ENCODE assay signal across 20 cellular contexts in genomic region chr7:1300206-1300605, GRCh38.
A peak's percentile ranks its signal among the peaks of the same experiment; 100 is the strongest.
DNase-seq lines count a peak whose midpoint lies in the region; ATAC-seq, FAIRE-seq and TF ChIP-seq lines count a peak whose summit lies in the region.
"Had no signal": no experiment of that assay in that cellular context is flagged by ENCODE, and none has a peak within 500 bp of the region (broad histone marks: within the 10 kb centered on the region; RNA-seq: fewer than 3 reads in every experiment).

No MANE protein-coding gene starts in this region.

- H2BK5ac ChIP-seq in H1 (ENCODE audit: low read depth, low read length), result no peak overlapping the region
- peak overlapping the region; percentile 88 for H2BK5ac ChIP-seq in neuronal stem cell (ENCODE audit: low read length)

- H3K23ac ChIP-seq in H1 (ENCODE audit: insufficient read length), result no peak overlapping the region
- no peak overlapping the region for H3K23ac ChIP-seq in neuronal stem cell (ENCODE audit: low read depth, low read length, poor library complexity)

- ATAC-seq in left ventricle myocardium superior (no peak), left cardiac atrium (no peak)
- ATAC-seq: HCT116 had no signal

- no peaks in the 10 kb centered on the region for H3K36me3 Mint-ChIP-seq in CD14-positive monocyte
- H3K36me3 Mint-ChIP-seq: CD4-positive, alpha-beta memory T cell had no signal

- H3K4me2 ChIP-seq in H1 (ENCODE audit: insufficient read depth in 1 of 2, low read depth in 2 of 2, low read length in 2 of 2) (no peak overlapping the region), neuronal stem cell (ENCODE audit: insufficient read depth, low read length, poor library complexity, severe bottlenecking) (no peak overlapping the region)

- no peak for TF ChIP-seq EP300 in H1 (IDR thresholded peaks at IDR 0.05; ENCODE audit: borderline replicate concordance in 1 of 2, low read depth in 2 of 2, low read length in 2 of 2)

- H2BK12ac ChIP-seq in H1 (ENCODE audit: low read depth, low read length) (no peak overlapping the region), neuronal stem cell (ENCODE audit: low read length) (no peak overlapping the region)

- no peak for TF ChIP-seq RAD21 in H1 (IDR thresholded peaks at IDR 0.05 in 1 of 2, conservative IDR thresholded peaks at IDR 0.05 in 1 of 2; ENCODE audit: low read depth in 2 of 2, low read length in 2 of 2)

- DNase-seq in left ventricle myocardium superior (peak; percentile 18), left cardiac atrium (no peak), CD14-positive monocyte (ENCODE audit: low spot score) (peak; percentile 27), H1 (ENCODE audit: low read depth in 1 of 2, low spot score in 2 of 2) (no peak), neuronal stem cell (ENCODE audit: low spot score) (no peak), foreskin fibroblast (no peak), CD1c-positive myeloid dendritic cell (ENCODE audit: extremely low spot score) (no peak), NOMO-1 treated with dmso at 0.1 percent for 144 hours (lab: John Stamatoyannopoulos, UW; ENCODE audit: unreplicated experiment) (no peak)
- DNase-seq: Calu3; CD4-positive, alpha-beta memory T cell; COR-L47; DMS53; DMS79 treated with DMSO at 0.1 percent for 48 hours; GF-D8; GOT3; H7 had no signal

- TF ChIP-seq CTCF in CD14-positive monocyte (IDR thresholded peaks at IDR 0.05) (no peak), H1 (IDR thresholded peaks at IDR 0.05; ENCODE audit: control extremely low read depth in 1 of 3, insufficient read depth in 1 of 3, low read depth in 1 of 3, low read length in 3 of 3) (no peak), foreskin fibroblast (IDR thresholded peaks at IDR 0.05; ENCODE audit: low read depth, low read length) (no peak)

- TF ChIP-seq POLR2A in H1 (IDR thresholded peaks at IDR 0.05; ENCODE audit: control extremely low read depth in 1 of 2, low read depth in 2 of 2, low read length in 2 of 2), result no peak

- H2AK5ac ChIP-seq in H1 (ENCODE audit: low read depth, low read length) (no peak overlapping the region), neuronal stem cell (ENCODE audit: low read depth, low read length) (peak overlapping the region; percentile 73)

- H3K36me3 ChIP-seq in H1 (ENCODE audit: control insufficient read depth in 2 of 4, insufficient read depth in 4 of 4, low read length in 3 of 4) (no peaks in the 10 kb centered on the region), neuronal stem cell (replicated peaks in 1 of 2; ENCODE audit: control insufficient read depth in 2 of 2, insufficient read depth in 2 of 2, low read length in 2 of 2) (no peaks in the 10 kb centered on the region)

- no peak overlapping the region for H3K4ac ChIP-seq in H1 (replicated peaks; ENCODE audit: insufficient read length, low read depth, low read length)
- H3K4ac ChIP-seq in neuronal stem cell (ENCODE audit: low read length), result peak overlapping the region; percentile 26

- no peak overlapping the region for H2BK15ac ChIP-seq in H1 (ENCODE audit: low read length)
- H2BK15ac ChIP-seq in neuronal stem cell (ENCODE audit: low read length), result peak overlapping the region; percentile 95

- H2BK120ac ChIP-seq in H1 (replicated peaks; ENCODE audit: low read depth, low read length), result no peak overlapping the region
- peak overlapping the region; percentile 56 for H2BK120ac ChIP-seq in neuronal stem cell (ENCODE audit: low read depth, low read length)

- no peak overlapping the region for H4K5ac ChIP-seq in H1 (ENCODE audit: insufficient read length, low read depth, low read length)

- H4K8ac ChIP-seq in H1 (ENCODE audit: extremely low read depth, insufficient read depth, low read length), result peak overlapping the region; percentile 85; the same call in 1 of the 2 replicates
- H4K8ac ChIP-seq in neuronal stem cell (ENCODE audit: low read depth, low read length), result peak overlapping the region; percentile 70

- no peaks in the 10 kb centered on the region for H3K4me1 Mint-ChIP-seq in CD14-positive monocyte
- H3K4me1 Mint-ChIP-seq: CD4-positive, alpha-beta memory T cell had no signal

- H2AFZ ChIP-seq in H1 (ENCODE audit: low read length), result no peak overlapping the region
- H2AFZ ChIP-seq in neuronal stem cell (ENCODE audit: low read length), result no peak overlapping the region

- peaks cover 2% of the 10 kb centered on the region; the same call in 1 of the 2 replicates for H3K23me2 ChIP-seq in H1 (ENCODE audit: low read depth, low read length)

- H3K4me3 Mint-ChIP-seq in CD14-positive monocyte, result no peak overlapping the region
- H3K4me3 Mint-ChIP-seq: CD4-positive, alpha-beta memory T cell had no signal

- H4K91ac ChIP-seq in H1 (replicated peaks; ENCODE audit: insufficient read length, low read length) (no peak overlapping the region), neuronal stem cell (ENCODE audit: low read depth, low read length, poor library complexity) (no peak overlapping the region)

- no peaks in the 10 kb centered on the region for H3K9me3 ChIP-seq in H1 (ENCODE audit: insufficient read depth in 2 of 2, low read depth in 1 of 2, low read length in 1 of 2)
- H3K9me3 ChIP-seq in neuronal stem cell (replicated peaks in 1 of 2; ENCODE audit: control insufficient read depth in 2 of 2, insufficient read depth in 1 of 2, low read depth in 1 of 2, low read length in 2 of 2), result no peaks in the 10 kb centered on the region

- H3K79me1 ChIP-seq in H1 (ENCODE audit: low read depth, low read length) (no peaks in the 10 kb centered on the region), neuronal stem cell (ENCODE audit: low read depth, low read length) (no peaks in the 10 kb centered on the region)

- no peak for FAIRE-seq in H1 (lab: Jason Lieb, UNC)
- FAIRE-seq: GM12891, GM18507 had no signal

- CTCF ChIA-PET in H1 (lab: Charles Lee; ENCODE audit: partially characterized antibody), result interaction anchor here (1.1 to 1.3 kb wide), 4 partner anchors 10 to 112 kb away, joined by 3 to 4 read pairs (median 4); no protein-coding TSS in a partner anchor

- H3K14ac ChIP-seq in H1 (ENCODE audit: insufficient read length) (no peak overlapping the region), neuronal stem cell (ENCODE audit: low read length) (no peak overlapping the region)

- POLR2A ChIA-PET in H1 (lab: Charles Lee; ENCODE audit: partially characterized antibody), result interaction anchor here (0.8 kb wide), 1 partner anchor 8 kb away, joined by 3 read pairs; no protein-coding TSS in a partner anchor

- H3K4me3 ChIP-seq in H1 (ENCODE audit: extremely low read depth in 1 of 4, insufficient read depth in 2 of 4, low read depth in 3 of 4, low read length in 4 of 4) (no peak overlapping the region), neuronal stem cell (ENCODE audit: low read length in 2 of 2) (no peak overlapping the region), foreskin fibroblast (ENCODE audit: low read depth in 1 of 2, low read length in 2 of 2) (no peak overlapping the region)

- no peak overlapping the region for H2BK20ac ChIP-seq in H1 (ENCODE audit: low read length)

- peaks cover 17 to 30% (median 17%) of the 10 kb centered on the region in 3 donors for H3K27me3 Mint-ChIP-seq in CD14-positive monocyte (ENCODE audit: low read depth in 3 of 3)

- no peaks in the 10 kb centered on the region for H3K27me3 ChIP-seq in H1 (replicated peaks in 1 of 4; ENCODE audit: control insufficient read depth in 3 of 4, extremely low read depth in 1 of 4, insufficient read depth in 3 of 4, low read length in 3 of 4)
- peaks cover 0 to 52% (median 0%) of the 10 kb centered on the region in 3 experiments for H3K27me3 ChIP-seq in neuronal stem cell (ENCODE audit: control insufficient read depth in 3 of 3, insufficient read depth in 3 of 3, low read depth in 1 of 3, low read length in 3 of 3)

- H3K79me2 ChIP-seq in H1 (ENCODE audit: control insufficient read depth in 1 of 2, insufficient read depth in 2 of 2, low read length in 2 of 2), result no peaks in the 10 kb centered on the region

- H3K27ac ChIP-seq in H1 (ENCODE audit: low read depth, low read length) (no peak overlapping the region), neuronal stem cell (replicated peaks; ENCODE audit: low read length) (no peak overlapping the region)
- H3K27ac ChIP-seq: C4-2B had no signal

- WGBS in H1 (ENCODE audit: extremely low coverage in 1 of 2, insufficient coverage in 1 of 2, insufficient read length in 1 of 2, insufficient replicate concordance in 2 of 2, low coverage in 1 of 2, low lambda C conversion rate in 2 of 2, missing lambda C conversion rate in 1 of 2), 2 experiments, result 85% methylated on average over 7 of the region's 8 CpGs; no CpG with 5 or more reads in 1 of the 2 experiments
- WGBS in neuronal stem cell (ENCODE audit: extremely low coverage in 2 of 2, insufficient read length in 2 of 2, insufficient replicate concordance in 1 of 2), 2 donors, result no CpG with 5 or more reads among the region's 8 CpGs

- no peak overlapping the region for H3K27ac Mint-ChIP-seq in CD14-positive monocyte
- H3K27ac Mint-ChIP-seq: CD4-positive, alpha-beta memory T cell had no signal

- H3K56ac ChIP-seq in H1 (replicated peaks; ENCODE audit: insufficient read length, low read depth, low read length), result no peak overlapping the region

- H3K18ac ChIP-seq in H1 (ENCODE audit: extremely low read depth, low read length) (no peak overlapping the region), neuronal stem cell (ENCODE audit: low read length) (peak overlapping the region; percentile 82)

- no peaks in the 10 kb centered on the region for H4K20me1 ChIP-seq in H1 (replicated peaks in 1 of 2; ENCODE audit: control insufficient read depth in 1 of 2, insufficient read depth in 2 of 2, low read length in 2 of 2)

- H3K9me3 Mint-ChIP-seq in CD14-positive monocyte, result peaks cover 0 to 5% (median 0%) of the 10 kb centered on the region in 7 donors

- H3K9ac ChIP-seq in H1 (replicated peaks in 1 of 4; ENCODE audit: extremely low read depth in 1 of 4, low read depth in 3 of 4, low read length in 3 of 4), result no peak overlapping the region
- no peak overlapping the region for H3K9ac ChIP-seq in neuronal stem cell (ENCODE audit: low read depth, low read length, poor library complexity)

- H3K4me1 ChIP-seq in H1 (replicated peaks in 1 of 4; ENCODE audit: control insufficient read depth in 3 of 4, insufficient read depth in 4 of 4, low read length in 3 of 4) (no peaks in the 10 kb centered on the region; a peak in 1 of 7 replicates), neuronal stem cell (ENCODE audit: control insufficient read depth in 2 of 2, insufficient read depth in 1 of 2, low read depth in 1 of 2, low read length in 2 of 2) (peaks cover 0 to 21% of the 10 kb centered on the region in 2 donors)

- intact Hi-C loops in left ventricle myocardium superior (cut with micrococcal nuclease), result no loop called here
- intact Hi-C loops in left cardiac atrium (cut with DNase I), result no loop called here
- intact Hi-C loops in CD14-positive monocyte (cut with micrococcal nuclease), result no loop called here

TF ChIP-seq in H1, 55 proteins besides CTCF, POLR2A, EP300 and RAD21:
- TF ChIP-seq TEAD4 (IDR thresholded peaks at IDR 0.05; ENCODE audit: low read depth, low read length) (no peak), ASH2L (IDR thresholded peaks at IDR 0.05; ENCODE audit: low read length) (no peak), JUN (IDR thresholded peaks at IDR 0.05; ENCODE audit: low read depth, low read length) (no peak), KDM5A (IDR thresholded peaks at IDR 0.05; ENCODE audit: low read length) (no peak), GABPA (IDR thresholded peaks at IDR 0.05; ENCODE audit: borderline replicate concordance, insufficient read depth, low read length) (no peak)

Comparison
In these comparisons a context has a peak if more than half of its experiments do, and no peak if none do; other contexts are left out.
1. DNase-seq: peak in left ventricle myocardium superior (single experiment) and CD14-positive monocyte (single experiment); none in left cardiac atrium (single experiment), H1 (0 of 2), neuronal stem cell (single experiment), foreskin fibroblast (0 of 2), CD1c-positive myeloid dendritic cell (single experiment) and NOMO-1 treated with dmso at 0.1 percent for 144 hours (single experiment).